ENCODE assay signal across 8 cellular contexts in the genomic region with DNA sequence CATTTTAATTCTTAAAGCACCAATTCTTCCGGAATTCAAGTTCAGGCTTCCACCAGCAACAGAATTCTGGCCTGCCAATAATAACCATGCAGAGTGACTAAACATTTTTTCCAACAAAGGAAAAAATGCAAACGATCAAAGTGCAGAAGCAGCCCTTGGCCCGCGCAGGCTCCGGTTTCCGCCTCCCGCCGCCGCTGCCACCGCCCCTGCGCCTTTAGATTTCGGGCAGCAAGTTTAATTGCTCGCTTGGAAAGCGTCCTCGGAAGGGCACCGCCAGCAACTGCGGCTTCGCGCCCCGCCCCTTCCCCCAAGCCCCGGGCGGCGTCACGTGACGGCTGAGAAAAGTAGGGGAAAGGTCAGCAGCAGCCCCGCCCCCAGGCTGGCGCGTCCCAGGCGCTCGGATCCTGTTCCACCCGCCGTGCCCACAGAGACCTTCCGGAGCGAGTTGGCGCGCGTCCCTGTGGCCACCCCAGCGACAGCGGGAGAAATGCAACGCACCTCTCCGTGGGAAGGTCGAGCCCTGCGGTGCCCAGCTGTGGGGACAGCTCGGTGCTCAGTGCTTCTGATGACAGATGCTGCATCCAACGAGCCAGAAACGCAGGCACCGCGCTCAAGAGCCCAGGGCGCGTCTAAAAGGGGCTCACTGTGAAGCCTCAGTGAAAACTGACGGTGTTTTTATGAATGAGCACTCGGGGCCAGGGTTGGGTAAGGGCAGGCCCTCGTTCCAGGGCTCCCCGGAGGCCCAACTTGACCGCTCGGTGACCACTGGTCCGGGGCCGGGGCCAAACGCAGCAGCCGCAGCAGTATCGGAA. TPM values are rescaled to one million over a fixed set of nuclear protein-coding genes. Genes with fewer than 3 reads are reported as not detected.
A peak's percentile ranks its signal among the peaks of the same experiment; 100 is the strongest.
DNase-seq lines count a peak whose midpoint lies in the region; ATAC-seq, FAIRE-seq and TF ChIP-seq lines count a peak whose summit lies in the region.

No MANE protein-coding gene starts in this region.

- no peak for TF ChIP-seq POLR2A in GM12891 (IDR thresholded peaks at IDR 0.05; ENCODE audit: low read depth, low read length)

- in situ Hi-C loops in mammary epithelial cell (cut with MboI; ENCODE audit: low sequenced_read_pairs in 2 of 2), result loop anchor here (25.0 kb wide), 2 partner anchors 202 to 823 kb away; no protein-coding TSS in a partner anchor

- H3K27me3 ChIP-seq in mammary epithelial cell (ENCODE audit: insufficient read depth, low read length), result no peaks in the 10 kb centered on the region

- peak overlapping the region; percentile 94 for H2AFZ ChIP-seq in mammary epithelial cell (ENCODE audit: low read depth, low read length)

- WGBS in mammary epithelial cell (ENCODE audit: low coverage, missing lambda C conversion rate), result 3% methylated on average over 36 of the region's 61 CpGs

- H3K4me1 ChIP-seq in mammary epithelial cell (ENCODE audit: insufficient read depth, low read length), result peaks cover 38% of the 10 kb centered on the region

- BruUV-seq in mammary epithelial cell (replicated peaks; lab: Mats Ljungman, UMichigan), result no TSS peak

- peaks cover 11% of the 10 kb centered on the region for H3K79me2 ChIP-seq in mammary epithelial cell (ENCODE audit: insufficient read depth, low read length)

- H3K4me3 ChIP-seq in WI38 (ENCODE audit: low read depth, low read length), result peak overlapping the region; percentile 82
- H3K4me3 ChIP-seq in mammary epithelial cell (replicated peaks in 1 of 3; ENCODE audit: insufficient read depth in 1 of 3, low read depth in 2 of 3, low read length in 3 of 3), result peak overlapping the region; percentile 45 to 50 (median 49)
- peak overlapping the region; percentile 24 to 81 (median 52) for H3K4me3 ChIP-seq in skin epidermis

- H3K9ac ChIP-seq in mammary epithelial cell (ENCODE audit: insufficient read depth, low read length), result peak overlapping the region; percentile 53

- H4K20me1 ChIP-seq in mammary epithelial cell (ENCODE audit: insufficient read depth, low read length), result no peaks in the 10 kb centered on the region

- DNase-seq in GM12891 (ENCODE audit: insufficient read length, low spot score) (peak; percentile 82), NCI-H2196 (lab: John Stamatoyannopoulos, UW; ENCODE audit: unreplicated experiment) (peak; percentile 94), mammary epithelial cell (peak; percentile 89), iPS-NIHi11 (ENCODE audit: low spot score) (peak; percentile 99)

- dilution Hi-C loops in mammary epithelial cell (cut with HindIII; ENCODE audit: low sequenced_read_pairs), result no loop called here

- H3K4me2 ChIP-seq in mammary epithelial cell (ENCODE audit: insufficient read depth, low read depth, low read length), result peak overlapping the region; percentile 86

- TF ChIP-seq CTCF in WI38 (IDR thresholded peaks at IDR 0.05; ENCODE audit: low read depth, low read length) (no peak), mammary epithelial cell (conservative IDR thresholded peaks at IDR 0.05 in 1 of 2, IDR thresholded peaks at IDR 0.05 in 1 of 2; ENCODE audit: extremely low read depth in 1 of 2, insufficient read depth in 1 of 2, low read depth in 1 of 2, low read length in 2 of 2) (peak in 1 of 2 donors; percentile 1)

- no peaks in the 10 kb centered on the region for H3K36me3 ChIP-seq in mammary epithelial cell (ENCODE audit: insufficient read depth, low read length)

- intact Hi-C loops in mammary epithelial cell (cut with micrococcal nuclease), result loop anchor here (2.0 kb wide), 1 partner anchor 20 kb away; no protein-coding TSS in a partner anchor

- ATAC-seq in HG02970 (IDR thresholded peaks at IDR 0.05; ENCODE audit: low FRiP score, unreplicated experiment) (peak; percentile 50), HG02852 (IDR thresholded peaks at IDR 0.05; ENCODE audit: unreplicated experiment) (no peak)

- CTCF ChIA-PET in mammary epithelial cell (lab: Charles Lee; ENCODE audit: low non-redundant PET), result no interaction called here

- peak; percentile 87 for FAIRE-seq in GM12891 (lab: Jason Lieb, UNC)

- H3K9me3 ChIP-seq in mammary epithelial cell (replicated peaks; ENCODE audit: insufficient read depth, low read length), result no peaks in the 10 kb centered on the region

- H3K27ac ChIP-seq in mammary epithelial cell (ENCODE audit: insufficient read depth, low read depth, low read length) (peak overlapping the region; percentile 42), skin epidermis (peak overlapping the region; percentile 57 to 96 (median 90))

TF ChIP-seq in GM12891, 5 proteins besides CTCF, POLR2A, EP300 and RAD21:
- TF ChIP-seq POLR2AphosphoS5 (IDR thresholded peaks at IDR 0.05; ENCODE audit: low read depth, low read length) (no peak), TAF1 (IDR thresholded peaks at IDR 0.05; ENCODE audit: low read depth, low read length) (no peak), PAX5 (IDR thresholded peaks at IDR 0.05; ENCODE audit: insufficient read depth, low read length, severe bottlenecking) (no peak), SPI1 (IDR thresholded peaks at IDR 0.05; ENCODE audit: low read depth, low read length) (no peak), POU2F2 (IDR thresholded peaks at IDR 0.05; ENCODE audit: low read depth, low read length) (no peak)

RNA-seq across cellular contexts. Expression of a gene that starts 2.5 kb away (rescaled TPM):
- polyA plus RNA-seq in GM12891 (2012; ENCODE audit: low read depth, missing spikeins), result 2.4 TPM
- total RNA-seq in mammary epithelial cell, result 10 to 100 TPM; 51.8 to 54.8 TPM
- polyA plus RNA-seq in mammary epithelial cell, result 13.7 TPM
- polyA minus RNA-seq in mammary epithelial cell, result 41.0 TPM
